In genomic region chr7:158733762-158734494, GRCh38 we compare ENCODE assay signal across 25 cellular contexts. TPM values are rescaled to one million over a fixed set of nuclear protein-coding genes. Genes with fewer than 3 reads are reported as not detected.
DNase-seq lines count a peak whose midpoint lies in the region; ATAC-seq, FAIRE-seq and TF ChIP-seq lines count a peak whose summit lies in the region.
"Had no signal": no experiment of that assay in that cellular context is flagged by ENCODE, and none has a peak within 500 bp of the region (broad histone marks: within the 10 kb centered on the region; RNA-seq: fewer than 3 reads in every experiment).

No MANE protein-coding gene starts in this region.

- TF ChIP-seq RAD21 in SK-N-SH (IDR thresholded peaks at IDR 0.05; ENCODE audit: low read length): no peak
- no peak for TF ChIP-seq RAD21 in HepG2 (CRISPR knock-in tag; IDR thresholded peaks at IDR 0.05)

- H3K79me2 ChIP-seq in SK-N-SH (ENCODE audit: insufficient read depth): no peaks in the 10 kb centered on the region
- no peaks in the 10 kb centered on the region for H3K79me2 ChIP-seq in HepG2 (ENCODE audit: insufficient read depth, low read length)
- H3K79me2 ChIP-seq: hepatocyte, parathyroid adenoma had no signal

- H3K27me3 ChIP-seq in SK-N-SH (ENCODE audit: insufficient read depth): no peaks in the 10 kb centered on the region
- H3K27me3 ChIP-seq in HepG2 (ENCODE audit: control insufficient read depth in 1 of 2, insufficient read depth in 2 of 2, low read length in 2 of 2): no peaks in the 10 kb centered on the region
- H3K27me3 ChIP-seq: BLaER1 treated with 17β-estradiol and CSF1 and Interleukin-3, amounts not matched to agents 10 nM and 100 nM; hepatocyte; upper lobe of right lung had no signal

- H3K9me3 Mint-ChIP-seq in HFFc6: no peaks in the 10 kb centered on the region
- no peaks in the 10 kb centered on the region for H3K9me3 Mint-ChIP-seq in chondrocyte (ENCODE audit: low read depth)
- no peaks in the 10 kb centered on the region for H3K9me3 Mint-ChIP-seq in osteocyte (ENCODE audit: unreplicated experiment)
- H3K9me3 Mint-ChIP-seq: activated naive CD4-positive, alpha-beta T cell treated with anti-CD3 and anti-CD28 coated beads, Interleukin-2, amount 50 U/mL, for 72 hours; effector memory CD8-positive, alpha-beta T cell had no signal

- H3K4me2 ChIP-seq in SK-N-SH (no peak overlapping the region), HepG2 (ENCODE audit: low read depth, low read length) (no peak overlapping the region)
- H3K4me2 ChIP-seq: hepatocyte had no signal

- H2AFZ ChIP-seq in SK-N-SH (ENCODE audit: low read depth): no peak overlapping the region
- no peak overlapping the region for H2AFZ ChIP-seq in HepG2 (ENCODE audit: low read length)
- H2AFZ ChIP-seq: hepatocyte, parathyroid adenoma had no signal

- peaks cover 6% of the 10 kb centered on the region; the same call in 1 of the 2 replicates for H3K4me1 Mint-ChIP-seq in HFFc6 (ENCODE audit: low read depth)
- H3K4me1 Mint-ChIP-seq in chondrocyte (ENCODE audit: low read depth): peaks cover 8% of the 10 kb centered on the region
- no peaks in the 10 kb centered on the region for H3K4me1 Mint-ChIP-seq in osteocyte (ENCODE audit: unreplicated experiment)

- POLR2A ChIA-PET in SK-N-SH (lab: Yijun Ruan, JAX): no interaction called here
- POLR2A ChIA-PET in HepG2 (lab: Yijun Ruan, JAX): no interaction called here

- peaks cover 7% of the 10 kb centered on the region for H3F3A ChIP-seq in SK-N-SH (replicated peaks; ENCODE audit: insufficient read depth)

- no peak for TF ChIP-seq EP300 in SK-N-SH (IDR thresholded peaks at IDR 0.05; ENCODE audit: borderline replicate concordance in 1 of 2, low read depth in 1 of 2, low read length in 1 of 2)
- TF ChIP-seq EP300 in HepG2 (IDR thresholded peaks at IDR 0.05; ENCODE audit: low read depth in 2 of 2, low read length in 2 of 2): no peak
- no peak for TF ChIP-seq EP300 in HepG2 (CRISPR knock-in tag; IDR thresholded peaks at IDR 0.05; ENCODE audit: borderline replicate concordance)

- no peak for FAIRE-seq in HepG2 (lab: Jason Lieb, UNC)
- FAIRE-seq: islet of Langerhans, TTC549 had no signal

- H3K27me3 Mint-ChIP-seq in HFFc6 (ENCODE audit: insufficient read depth) (peaks cover 2% of the 10 kb centered on the region), chondrocyte (ENCODE audit: low read depth) (no peaks in the 10 kb centered on the region), osteocyte (ENCODE audit: unreplicated experiment) (no peaks in the 10 kb centered on the region)
- H3K27me3 Mint-ChIP-seq: effector memory CD8-positive, alpha-beta T cell had no signal

- in situ Hi-C loops in HepG2 (cut with HindIII; ENCODE audit: extremely low pct_ligation_motif_present, low pct_unique_long_range_greater_than_20kb): no loop called here

- no peak overlapping the region for H3K9ac ChIP-seq in SK-N-SH
- H3K9ac ChIP-seq in HepG2 (ENCODE audit: insufficient read depth, low read depth, low read length): no peak overlapping the region
- H3K9ac ChIP-seq: BLaER1 treated with 17β-estradiol and CSF1 and Interleukin-3, amounts not matched to agents 10 nM and 100 nM; parathyroid adenoma had no signal

- H3K4me1 ChIP-seq in SK-N-SH (ENCODE audit: control insufficient read depth in 1 of 2, insufficient read depth in 2 of 2, low read depth in 1 of 2, low read length in 1 of 2) (no peaks in the 10 kb centered on the region; a peak in 1 of 4 replicates), HepG2 (ENCODE audit: insufficient read depth, low read length) (no peaks in the 10 kb centered on the region)
- H3K4me1 ChIP-seq: lower lobe of right lung, parathyroid adenoma, upper lobe of right lung had no signal

- DNase-seq in SK-N-SH (no peak), HFFc6 (no peak), chondrocyte (ENCODE audit: low spot score) (no peak), osteocyte (ENCODE audit: extremely low spot score, unreplicated experiment) (peak; percentile 64), NCI-H510A (lab: John Stamatoyannopoulos, UW) (no peak), NCI-H2029 treated with DMSO at 0.1 percent for 48 hours (lab: John Stamatoyannopoulos, UW) (no peak), HepG2 (ENCODE audit: low spot score) (no peak)
- DNase-seq: activated CD4-positive, alpha-beta T cell treated with anti-CD3 and anti-CD28 coated beads, Interleukin-2, amount 50 U/mL, for 1 hour; activated T-cell treated with anti-CD3 and anti-CD28 coated beads, Interleukin-2, amount 50 U/mL, for 1 hour; DMS153; effector memory CD8-positive, alpha-beta T cell; lower lobe of right lung; NCI-H1048; NCI-H2081; NCI-H446 treated with DMSO at 0.1 percent for 48 hours; stimulated activated naive CD8-positive, alpha-beta T cell treated with anti-CD3 and anti-CD28 coated beads, Interleukin-15, Interleukin-2, amounts not matched to agents 100 U/mL and 50 U/mL, for 24 hours; SW 1271; upper lobe of right lung had no signal

- intact Hi-C loops in HepG2 (cut with micrococcal nuclease; ENCODE audit: unreplicated experiment): no loop called here

- no peak for TF ChIP-seq POLR2A in HepG2 (IDR thresholded peaks at IDR 0.05; ENCODE audit: insufficient read depth in 1 of 2, low read depth in 2 of 2, low read length in 2 of 2)

- CTCF ChIA-PET in SK-N-SH (lab: Yijun Ruan, JAX): interaction anchor here (0.6 to 2.3 kb wide), 7 partner anchors 8 to 100 kb away, joined by 3 to 7 read pairs (median 4); no protein-coding TSS in a partner anchor
- CTCF ChIA-PET in HepG2 (lab: Yijun Ruan, JAX; ENCODE audit: low intra/inter-chr PET ratio, low total read pairs): no interaction called here

- no peaks in the 10 kb centered on the region for H4K20me1 ChIP-seq in SK-N-SH (ENCODE audit: insufficient read depth)
- H4K20me1 ChIP-seq in HepG2 (ENCODE audit: insufficient read depth, low read length): no peaks in the 10 kb centered on the region
- H4K20me1 ChIP-seq: BLaER1 treated with 17β-estradiol and CSF1 and Interleukin-3, amounts not matched to agents 10 nM and 100 nM had no signal

- H3K4me3 Mint-ChIP-seq in HFFc6 (no peak overlapping the region), chondrocyte (ENCODE audit: unreplicated experiment) (no peak overlapping the region), osteocyte (ENCODE audit: unreplicated experiment) (no peak overlapping the region)
- H3K4me3 Mint-ChIP-seq: effector memory CD8-positive, alpha-beta T cell had no signal

- H3K9me2 ChIP-seq in SK-N-SH: no peaks in the 10 kb centered on the region

- peak; percentile 30; the same call in 1 of the 2 replicates for TF ChIP-seq CTCF in SK-N-SH (IDR thresholded peaks at IDR 0.05)
- TF ChIP-seq CTCF in HFFc6 (IDR thresholded peaks at IDR 0.05): peak; percentile 46; the same call in 1 of the 2 replicates
- TF ChIP-seq CTCF in chondrocyte (IDR thresholded peaks at IDR 0.05): peak; percentile 40
- TF ChIP-seq CTCF in osteocyte (IDR thresholded peaks at IDR 0.05): peak; percentile 17
- no peak for TF ChIP-seq CTCF in HepG2 (CRISPR knock-in tag; IDR thresholded peaks at IDR 0.05)

- H3K36me3 Mint-ChIP-seq in HFFc6 (ENCODE audit: low read depth) (peaks cover 46% of the 10 kb centered on the region), chondrocyte (ENCODE audit: low read depth) (peaks cover 43% of the 10 kb centered on the region), osteocyte (ENCODE audit: unreplicated experiment) (peaks cover 66% of the 10 kb centered on the region)

- WGBS in SK-N-SH (ENCODE audit: low lambda C conversion rate): 92% methylated on average over 20 of the region's 20 CpGs
- WGBS in HepG2 (ENCODE audit: low lambda C conversion rate): 95% methylated on average over 20 of the region's 20 CpGs

- H3K4me3 ChIP-seq in SK-N-SH (ENCODE audit: low read depth in 2 of 2, low read length in 1 of 2) (no peak overlapping the region), HepG2 (replicated peaks in 1 of 3; ENCODE audit: insufficient read depth in 1 of 3, low read depth in 2 of 3, low read length in 3 of 3) (no peak overlapping the region)
- H3K4me3 ChIP-seq: BLaER1 treated with 17β-estradiol and CSF1 and Interleukin-3, amounts not matched to agents 10 nM and 100 nM; hepatocyte; lower lobe of right lung; upper lobe of right lung had no signal

- H3K36me3 ChIP-seq in SK-N-SH (replicated peaks in 1 of 2; ENCODE audit: control insufficient read depth in 1 of 2, insufficient read depth in 2 of 2, low read length in 1 of 2): peaks cover 42 to 52% of the 10 kb centered on the region in 2 experiments
- H3K36me3 ChIP-seq in HepG2 (replicated peaks in 1 of 2; ENCODE audit: control insufficient read depth in 1 of 2, insufficient read depth in 2 of 2, low read length in 2 of 2): peaks cover 6 to 32% of the 10 kb centered on the region in 2 experiments

- no TSS peak for BruUV-seq in HepG2 (replicated peaks; lab: Mats Ljungman, UMichigan)

- H3K27ac ChIP-seq in SK-N-SH (ENCODE audit: low read depth in 2 of 2, low read length in 1 of 2) (no peak overlapping the region), HepG2 (ENCODE audit: extremely low read length, insufficient read depth, low read length) (no peak overlapping the region)
- H3K27ac ChIP-seq: lower lobe of right lung, parathyroid adenoma, upper lobe of right lung had no signal

- no peak for ATAC-seq in SK-N-SH treated with all-trans-retinoic acid at 6 μM for 48 hours
- ATAC-seq in HepG2: no peak
- ATAC-seq: effector memory CD8-positive, alpha-beta T cell; lower lobe of right lung; stimulated activated naive CD8-positive, alpha-beta T cell treated with anti-CD3 and anti-CD28 coated beads, Interleukin-15, Interleukin-2, amounts not matched to agents 100 U/mL and 50 U/mL, for 24 hours; upper lobe of right lung had no signal

- H3K9me3 ChIP-seq in SK-N-SH: no peaks in the 10 kb centered on the region
- H3K9me3 ChIP-seq in HepG2 (ENCODE audit: low read length): no peaks in the 10 kb centered on the region
- H3K9me3 ChIP-seq: lower lobe of right lung, upper lobe of right lung had no signal

- H3K27ac Mint-ChIP-seq in HFFc6 (no peak overlapping the region), chondrocyte (ENCODE audit: unreplicated experiment) (no peak overlapping the region), osteocyte (ENCODE audit: unreplicated experiment) (no peak overlapping the region)

RNA-seq across cellular contexts. Expression of gene NCAPG2, which starts 29.3 kb away (rescaled TPM):
- polyA plus RNA-seq in SK-N-SH (2012; rRNA removed) (25.0 and 27.6 TPM in 2 replicates), HepG2 (2011; rRNA removed) (10.4 and 15.1 TPM in 2 replicates)
- polyA plus RNA-seq in SK-N-SH (2012; cell fraction: cytosol; rRNA removed): 26.2 and 27.7 TPM in 2 replicates
- 19.1 and 22.6 TPM in 2 replicates for polyA plus RNA-seq in SK-N-SH (2012; cell fraction: nucleus; rRNA removed)
- 10 to 100 TPM; 27.1 to 60.3 (median 54.8) TPM for total RNA-seq in HFFc6 (2021; fragmentation: NEBNext Ultra II Directional; extraction: Animal tissue kit (Norgen Biotek cat#: 25700))
- total RNA-seq in chondrocyte (13.0 to 21.5 TPM (median 19.0 TPM) in 3 replicates), osteocyte (17.9 and 19.9 TPM in 2 replicates), HepG2 (2016; rRNA removed; fragmentation: Illumina TruSeq; extraction: Trizol) (30.7 and 46.3 TPM in 2 replicates)
- 4.3 and 4.9 TPM in 2 replicates for total RNA-seq in HepG2 (2016; cell fraction: cytosol; rRNA removed; fragmentation: Illumina TruSeq; extraction: Trizol; ENCODE audit: low read depth)
- 31.3 and 48.9 TPM in 2 replicates for total RNA-seq in HepG2 (2016; cell fraction: insoluble cytoplasmic fraction; rRNA removed; fragmentation: Illumina TruSeq; extraction: Trizol)
- 10.3 and 10.6 TPM in 2 replicates for total RNA-seq in HepG2 (2016; cell fraction: membrane; rRNA removed; fragmentation: Illumina TruSeq; extraction: Trizol)
- 33.8 and 35.6 TPM in 2 replicates for total RNA-seq in HepG2 (2016; cell fraction: nucleus; rRNA removed; fragmentation: Illumina TruSeq; extraction: Trizol)
- polyA plus RNA-seq in HepG2 (2011; cell fraction: cytosol; rRNA removed): 10.6 and 12.1 TPM in 2 replicates
- 14.6 and 15.9 TPM in 2 replicates for polyA plus RNA-seq in HepG2 (2011; cell fraction: nucleus; rRNA removed)
- polyA plus RNA-seq in HepG2 (2012): 9.7 and 17.7 TPM in 2 replicates
- polyA plus RNA-seq in HepG2 (2016; cell fraction: cytosol; fragmentation: Illumina TruSeq; extraction: Trizol; ENCODE audit: low read depth): 0.87 and 1.1 TPM in 2 replicates
- 41.4 and 43.6 TPM in 2 replicates for polyA plus RNA-seq in HepG2 (2016; cell fraction: insoluble cytoplasmic fraction; fragmentation: Illumina TruSeq; extraction: Trizol; ENCODE audit: low read depth)
- polyA plus RNA-seq in HepG2 (2016; cell fraction: membrane; fragmentation: Illumina TruSeq; extraction: Trizol; ENCODE audit: low read depth): 3.0 and 3.9 TPM in 2 replicates
- 40.5 and 41.8 TPM in 2 replicates for polyA plus RNA-seq in HepG2 (2016; cell fraction: nucleus; fragmentation: Illumina TruSeq; extraction: Trizol; ENCODE audit: insufficient read depth, low read depth)
- polyA minus RNA-seq in HepG2 (2011; rRNA and poly(A)+ RNA removed; ENCODE audit: low replicate concordance): 50.3 and 124 TPM in 2 replicates
- polyA minus RNA-seq in HepG2 (2011; cell fraction: cytosol; rRNA and poly(A)+ RNA removed): 9.1 and 16.4 TPM in 2 replicates
- polyA minus RNA-seq in HepG2 (2011; cell fraction: nucleus; rRNA and poly(A)+ RNA removed): 27.6 and 33.7 TPM in 2 replicates

Comparison
In these comparisons a context has a peak if more than half of its experiments do, and no peak if none do; other contexts are left out.
1. Of the 25 proteins assayed by ChIP-seq in both HepG2 and SK-N-SH: peak only in HepG2: none; only in SK-N-SH: CTCF; in both: none; in neither: 24.